In genomic region chr22:37906364-37907008, GRCh38 we compare ENCODE assay signal across 6 cellular contexts. TPM values are rescaled to one million over a fixed set of nuclear protein-coding genes. Genes with fewer than 3 reads are reported as not detected.
DNase-seq lines count a peak whose midpoint lies in the region; ATAC-seq, FAIRE-seq and TF ChIP-seq lines count a peak whose summit lies in the region.

No MANE protein-coding gene starts in this region.

- ATAC-seq in HG02885 (IDR thresholded peaks at IDR 0.05; ENCODE audit: poor library complexity, unreplicated experiment), result peak; percentile 44
- peak; percentile 20 to 44 for ATAC-seq in activated T-cell treated with anti-CD3 and anti-CD28 coated beads, Interleukin-2, amount 50 U/mL, for 72 hours (replicated peaks in 1 of 2)

- H3K27ac Mint-ChIP-seq in activated T-cell treated with anti-CD3 and anti-CD28 coated beads, Interleukin-2, amount 50 U/mL, for 72 hours, result peak overlapping the region; percentile 61

- no peaks in the 10 kb centered on the region for H3K27me3 ChIP-seq in DOHH2 (ENCODE audit: control insufficient read depth, low read length)
- no peaks in the 10 kb centered on the region for H3K27me3 ChIP-seq in layer of hippocampus (ENCODE audit: control insufficient read depth, insufficient read depth, low read length)

- peak overlapping the region; percentile 74 to 80 for H3K4me3 Mint-ChIP-seq in activated T-cell treated with anti-CD3 and anti-CD28 coated beads, Interleukin-2, amount 50 U/mL, for 72 hours

- H3K36me3 Mint-ChIP-seq in activated T-cell treated with anti-CD3 and anti-CD28 coated beads, Interleukin-2, amount 50 U/mL, for 72 hours (ENCODE audit: insufficient read depth in 2 of 2), result no peaks in the 10 kb centered on the region

- peak; percentile 59 to 62 for DNase-seq in activated T-cell treated with anti-CD3 and anti-CD28 coated beads, Interleukin-2, amount 50 U/mL, for 72 hours
- DNase-seq in mucosa of gallbladder (ENCODE audit: low spot score) (no peak), frontal cortex (ENCODE audit: low spot score in 2 of 2) (no peak)

- H3K27me3 Mint-ChIP-seq in activated T-cell treated with anti-CD3 and anti-CD28 coated beads, Interleukin-2, amount 50 U/mL, for 72 hours (ENCODE audit: low read depth), result no peaks in the 10 kb centered on the region

- H3K27ac ChIP-seq in DOHH2 (ENCODE audit: low read depth, low read length) (no peak overlapping the region), layer of hippocampus (ENCODE audit: low read depth, low read length) (peak overlapping the region; percentile 84)

- peak overlapping the region; percentile 74 for H3K4me2 ChIP-seq in DOHH2 (ENCODE audit: low read length)

- no peaks in the 10 kb centered on the region for H3K9me2 ChIP-seq in DOHH2 (replicated peaks; ENCODE audit: control insufficient read depth, low read length)

- H4K20me1 ChIP-seq in DOHH2 (ENCODE audit: control insufficient read depth, insufficient read depth, low read depth, low read length), result no peaks in the 10 kb centered on the region

- H3K36me3 ChIP-seq in DOHH2 (ENCODE audit: control insufficient read depth, low read length), result no peaks in the 10 kb centered on the region

- no peaks in the 10 kb centered on the region for H3K79me2 ChIP-seq in DOHH2 (ENCODE audit: control insufficient read depth, low read length)

- peaks cover 17% of the 10 kb centered on the region for H3K4me1 ChIP-seq in DOHH2 (ENCODE audit: control insufficient read depth, low read length)

- peaks cover 22% of the 10 kb centered on the region for H3K4me1 Mint-ChIP-seq in activated T-cell treated with anti-CD3 and anti-CD28 coated beads, Interleukin-2, amount 50 U/mL, for 72 hours (ENCODE audit: low read depth)

- TF ChIP-seq CTCF in DOHH2 (IDR thresholded peaks at IDR 0.05; ENCODE audit: low read depth, low read length, poor library complexity, severe bottlenecking), result no peak

- peak overlapping the region; percentile 74 for H3K4me3 ChIP-seq in DOHH2 (ENCODE audit: low read length)

- no peak for FAIRE-seq in frontal cortex (lab: Jason Lieb, UNC)

- no peaks in the 10 kb centered on the region for H3K9me3 Mint-ChIP-seq in activated T-cell treated with anti-CD3 and anti-CD28 coated beads, Interleukin-2, amount 50 U/mL, for 72 hours

- H3K9me3 ChIP-seq in DOHH2 (ENCODE audit: control insufficient read depth, insufficient read depth, low read length), result no peaks in the 10 kb centered on the region

- H3F3A ChIP-seq in DOHH2 (ENCODE audit: control insufficient read depth, insufficient read depth), result peaks cover 5% of the 10 kb centered on the region; the same call in 1 of the 2 replicates

RNA-seq across cellular contexts. Expression of gene MICALL1, which starts 0.4 kb away (rescaled TPM):
- total RNA-seq in activated T-cell treated with anti-CD3 and anti-CD28 coated beads, Interleukin-2, amount 50 U/mL, for 72 hours, result 10 to 100 TPM; 21.3 to 21.6 TPM
- 55.1 TPM for total RNA-seq in mucosa of gallbladder
- total RNA-seq in frontal cortex, result 25.7 TPM

RNA-seq across cellular contexts. Expression of gene C22orf23, which starts 46.9 kb away (rescaled TPM):
- total RNA-seq in activated T-cell treated with anti-CD3 and anti-CD28 coated beads, Interleukin-2, amount 50 U/mL, for 72 hours, result under 1 TPM; 0.19 to 0.30 TPM
- total RNA-seq in mucosa of gallbladder (not detected), frontal cortex (1.2 TPM)

RNA-seq across cellular contexts. Expression of gene POLR2F, which starts 47.0 kb away (rescaled TPM):
- total RNA-seq in activated T-cell treated with anti-CD3 and anti-CD28 coated beads, Interleukin-2, amount 50 U/mL, for 72 hours, result 10 to 100 TPM; 43.4 to 47.9 TPM
- total RNA-seq in mucosa of gallbladder (80.7 TPM), frontal cortex (26.9 TPM)

RNA-seq across cellular contexts. Expression of gene EIF3L, which starts 57.3 kb away (rescaled TPM):
- 100 to 1,000 TPM; 826 to 905 TPM for total RNA-seq in activated T-cell treated with anti-CD3 and anti-CD28 coated beads, Interleukin-2, amount 50 U/mL, for 72 hours
- total RNA-seq in mucosa of gallbladder (383 TPM), frontal cortex (695 TPM)

Comparison
In these comparisons a context has a peak if more than half of its experiments do, and no peak if none do; other contexts are left out.
1. DNase-seq: peak in activated T-cell treated with anti-CD3 and anti-CD28 coated beads, Interleukin-2, amount 50 U/mL, for 72 hours (2 of 2); none in mucosa of gallbladder (single experiment) and frontal cortex (0 of 2).